ENCODE assay signal across 29 cellular contexts in the genomic region with DNA sequence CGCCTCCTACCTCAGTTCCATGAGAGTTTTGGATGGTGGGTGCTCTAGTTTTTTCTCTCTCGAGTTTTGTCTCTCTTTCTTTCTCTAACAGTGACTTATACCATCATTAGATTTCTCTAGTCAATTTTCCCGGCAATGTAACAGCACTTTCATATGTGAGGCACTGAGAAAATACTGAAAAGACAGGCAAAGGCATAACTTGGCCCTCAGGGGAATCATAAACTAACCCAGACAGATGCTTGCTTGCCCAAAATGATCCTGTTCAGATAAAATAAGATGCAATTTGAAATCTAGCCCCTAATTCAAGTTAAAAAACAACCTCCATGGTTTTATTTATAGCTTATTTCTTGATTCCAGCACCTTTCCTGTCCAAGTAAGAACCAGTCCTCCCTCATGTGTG.
DNase-seq lines count a peak whose midpoint lies in the region; ATAC-seq and TF ChIP-seq lines count a peak whose summit lies in the region.
"Had no signal": no experiment of that assay in that cellular context is flagged by ENCODE, and none has a peak within 500 bp of the region (broad histone marks: within the 10 kb centered on the region; RNA-seq: fewer than 3 reads in every experiment).

No MANE protein-coding gene starts in this region.

- intact Hi-C loops in sciatic nerve (cut with DNase I): no loop called here

- peak; percentile 53 for ATAC-seq in sciatic nerve
- no peak for ATAC-seq in GM18498 (IDR thresholded peaks at IDR 0.05; ENCODE audit: unreplicated experiment)
- ATAC-seq: K562, Right ventricle myocardium inferior had no signal

- no peak overlapping the region for H3K4me3 ChIP-seq in AG10803 (ENCODE audit: low read length)
- no peak overlapping the region for H3K4me3 ChIP-seq in fibroblast of the aortic adventitia (ENCODE audit: low read depth, low read length)
- H3K4me3 ChIP-seq: BLaER1, K562, PC-9, SJCRH30 had no signal

- TF ChIP-seq CTCF in AG10803 (conservative IDR thresholded peaks at IDR 0.05; ENCODE audit: low read length) (no peak), fibroblast of the aortic adventitia (IDR thresholded peaks at IDR 0.05; ENCODE audit: insufficient read depth, low read length) (no peak)

- DNase-seq in AG10803 (ENCODE audit: low read depth) (peak; percentile 68), LHCN-M2 (ENCODE audit: low read depth) (peak; percentile 60), fibroblast of the aortic adventitia (ENCODE audit: low read depth) (peak; percentile 13), sciatic nerve (ENCODE audit: low spot score) (no peak), COLO829 (ENCODE audit: low spot score) (no peak)
- no peak for DNase-seq in activated naive CD4-positive, alpha-beta T cell treated with anti-CD3 and anti-CD28 coated beads, Interleukin-2, amount 50 U/mL, for 16 hours
- DNase-seq: ACHN; CD4-positive, alpha-beta T cell; COR-L47; DMS79; EL; GDM1; Kasumi-1; MV-4-11; NCI-H1105; NCI-H1436 treated with DMSO at 0.1 percent for 48 hours; NCI-H187 treated with DMSO at 0.1 percent for 48 hours; NCI-H2107; NCI-H446 treated with DMSO at 0.1 percent for 48 hours; NCI-H526; NCI-H82; NK-92 treated with Interleukin-12 subunit alpha and Interleukin-12 subunit beta, amount 100 ng/mL, for 24 hours; PC-9; SJCRH30; T-helper 1 cell had no signal

Comparison
In these comparisons a context has a peak if more than half of its experiments do, and no peak if none do; other contexts are left out.
1. DNase-seq: peak in AG10803 (single experiment), LHCN-M2 (single experiment) and fibroblast of the aortic adventitia (single experiment); none in sciatic nerve (single experiment), activated naive CD4-positive, alpha-beta T cell treated with anti-CD3 and anti-CD28 coated beads, Interleukin-2, amount 50 U/mL, for 16 hours (single experiment) and COLO829 (single experiment).